In genomic region chr6:84027340-84028183, GRCh38 we compare ENCODE assay signal across 10 cellular contexts. TPM values are rescaled to one million over a fixed set of nuclear protein-coding genes. Genes with fewer than 3 reads are reported as not detected.
DNase-seq lines count a peak whose midpoint lies in the region; ATAC-seq and TF ChIP-seq lines count a peak whose summit lies in the region.
"Had no signal": no experiment of that assay in that cellular context is flagged by ENCODE, and none has a peak within 500 bp of the region (broad histone marks: within the 10 kb centered on the region; RNA-seq: fewer than 3 reads in every experiment).

No MANE protein-coding gene starts in this region.

- no peaks in the 10 kb centered on the region for H3K36me3 Mint-ChIP-seq in endodermal cell (ENCODE audit: low read depth)

- no peaks in the 10 kb centered on the region for H3K9me3 Mint-ChIP-seq in endodermal cell

- TF ChIP-seq POLR2A in spleen (IDR thresholded peaks at IDR 0.05) (no peak), upper lobe of left lung (IDR thresholded peaks at IDR 0.05) (no peak)

- 58 to 77% (median 70%) methylated on average over 5 of the region's 5 CpGs for WGBS in spleen, 5 donors
- 39 to 45% methylated on average over 5 of the region's 5 CpGs for WGBS in upper lobe of left lung, 2 donors
- WGBS in endodermal cell (ENCODE audit: insufficient coverage in 1 of 2, insufficient read length in 1 of 2), 2 experiments: 79 to 93% methylated on average over 2 to 5 of the region's 5 CpGs

- in situ Hi-C loops in Caki2 (cut with HindIII; ENCODE audit: low pct_unique_long_range_greater_than_20kb, low sequenced_read_pairs) (no loop called here), brain microvascular endothelial cell (cut with HindIII; ENCODE audit: low pct_ligation_motif_present, low sequenced_read_pairs) (no loop called here)

- no peak overlapping the region for H3K9ac ChIP-seq in endodermal cell (ENCODE audit: extremely low read depth, low read length, poor library complexity, severe bottlenecking)

- DNase-seq in Caki2 (ENCODE audit: low read depth) (peak; percentile 72), NCI-H2029 (lab: John Stamatoyannopoulos, UW) (peak; percentile 92), brain microvascular endothelial cell (peak; percentile 3), mucosa of gallbladder (ENCODE audit: low spot score) (peak; percentile 30), spleen (no peak), putamen (ENCODE audit: low spot score) (no peak), upper lobe of left lung (no peak), endodermal cell (no peak)
- DNase-seq: activated T-cell treated with anti-CD3 and anti-CD28 coated beads, Interleukin-2, amount 50 U/mL, for 4 hours; H7 had no signal

- H3K4me3 ChIP-seq in brain microvascular endothelial cell (ENCODE audit: low read depth, low read length): no peak overlapping the region
- no peak overlapping the region for H3K4me3 ChIP-seq in spleen
- H3K4me3 ChIP-seq in upper lobe of left lung: no peak overlapping the region
- no peak overlapping the region for H3K4me3 ChIP-seq in endodermal cell (ENCODE audit: low read length)

- H3K4me1 Mint-ChIP-seq in endodermal cell: peaks cover 12% of the 10 kb centered on the region

- no peaks in the 10 kb centered on the region for H3K4me1 ChIP-seq in spleen
- no peaks in the 10 kb centered on the region for H3K4me1 ChIP-seq in upper lobe of left lung
- H3K4me1 ChIP-seq in endodermal cell (ENCODE audit: control insufficient read depth, insufficient read depth, low read length): no peaks in the 10 kb centered on the region

- H3K27ac ChIP-seq in brain microvascular endothelial cell (no peak overlapping the region), spleen (no peak overlapping the region), upper lobe of left lung (no peak overlapping the region), endodermal cell (ENCODE audit: low read depth, low read length) (no peak overlapping the region)

- ATAC-seq in upper lobe of left lung (ENCODE audit: low FRiP score in 2 of 2): no peak
- ATAC-seq: activated T-cell treated with anti-CD3 and anti-CD28 coated beads, Interleukin-2, amount 50 U/mL, for 4 hours had no signal

- TF ChIP-seq CTCF in brain microvascular endothelial cell (IDR thresholded peaks at IDR 0.05; ENCODE audit: low read depth, low read length, missing control alignments) (no peak), spleen (IDR thresholded peaks at IDR 0.05 in 8 of 11, conservative IDR thresholded peaks at IDR 0.05 in 3 of 11) (no peak), upper lobe of left lung (IDR thresholded peaks at IDR 0.05) (no peak), endodermal cell (conservative IDR thresholded peaks at IDR 0.05) (no peak)

- H3K36me3 ChIP-seq in brain microvascular endothelial cell (replicated peaks): no peaks in the 10 kb centered on the region
- no peaks in the 10 kb centered on the region for H3K36me3 ChIP-seq in spleen
- no peaks in the 10 kb centered on the region for H3K36me3 ChIP-seq in upper lobe of left lung
- no peaks in the 10 kb centered on the region for H3K36me3 ChIP-seq in endodermal cell (ENCODE audit: control insufficient read depth, insufficient read depth, low read length)

- no peaks in the 10 kb centered on the region for H3K27me3 ChIP-seq in brain microvascular endothelial cell (replicated peaks)
- peaks cover 0 to 6% (median 0%) of the 10 kb centered on the region in 7 donors for H3K27me3 ChIP-seq in spleen (replicated peaks in 1 of 7)
- no peaks in the 10 kb centered on the region for H3K27me3 ChIP-seq in upper lobe of left lung
- peaks cover under 1% of the 10 kb centered on the region for H3K27me3 ChIP-seq in endodermal cell (ENCODE audit: control insufficient read depth, insufficient read depth, low read length, poor library complexity, severe bottlenecking)

- H3K9me3 ChIP-seq in spleen (peaks cover 0 to 8% (median 4%) of the 10 kb centered on the region in 8 donors), upper lobe of left lung (no peaks in the 10 kb centered on the region), endodermal cell (ENCODE audit: control insufficient read depth, low read length) (no peaks in the 10 kb centered on the region)

- no peak for TF ChIP-seq EP300 in upper lobe of left lung (IDR thresholded peaks at IDR 0.05)

- no peak overlapping the region for H3K4me3 Mint-ChIP-seq in endodermal cell
- H3K4me3 Mint-ChIP-seq: activated T-cell treated with anti-CD3 and anti-CD28 coated beads, Interleukin-2, amount 50 U/mL, for 4 hours had no signal

- H3K27ac Mint-ChIP-seq in endodermal cell: no peak overlapping the region

- intact Hi-C loops in spleen (cut with DNase I; ENCODE audit: low total_unique reads): no loop called here

- peaks cover 7% of the 10 kb centered on the region for H3K27me3 Mint-ChIP-seq in endodermal cell (ENCODE audit: insufficient read depth)

RNA-seq across cellular contexts. Expression of gene MRAP2, which starts 6.0 kb away (rescaled TPM):
- 0.09 and 0.10 TPM in 2 replicates for total RNA-seq in Caki2 (2014; rRNA removed; shearing (Covaris generic); ENCODE audit: low replicate concordance)
- 1.9 TPM for total RNA-seq in mucosa of gallbladder
- total RNA-seq in spleen: 10 to 100 TPM in 3 of 7 donors, 1 to 10 TPM in 3, under 1 TPM in 1; 0.97 to 21.8 (median 7.1) TPM
- 1 to 10 TPM; 1.3 to 3.5 (median 1.3) TPM for polyA plus RNA-seq in spleen
- 1 to 10 TPM in 3 of 6 donors, under 1 TPM in 2, not detected in 1; 0.40 to 3.1 (median 1.4) TPM for total RNA-seq in upper lobe of left lung
- 10 to 100 TPM; 10.7 to 10.8 TPM for total RNA-seq in endodermal cell
- 3.9 TPM for polyA plus RNA-seq in endodermal cell (2013, experiment 1 of 2)
- 5.7 TPM for polyA plus RNA-seq in endodermal cell (2013, experiment 2 of 2)
- total RNA-seq: activated T-cell treated with anti-CD3 and anti-CD28 coated beads, Interleukin-2, amount 50 U/mL, for 4 hours had no signal

Comparison
In these comparisons a context has a peak if more than half of its experiments do, and no peak if none do; other contexts are left out.
1. DNase-seq: peak in Caki2 (single experiment), NCI-H2029 (single experiment), brain microvascular endothelial cell (single experiment) and mucosa of gallbladder (single experiment); none in spleen (single experiment), putamen (single experiment), upper lobe of left lung (0 of 2) and endodermal cell (single experiment).